In genomic region chrX:107448625-107449468, GRCh38 we compare ENCODE assay signal across 1 cellular context.
TF ChIP-seq lines count a peak whose summit lies in the region.

No MANE protein-coding gene starts in this region.

TF ChIP-seq in A549, 52 proteins besides CTCF, POLR2A, EP300 and RAD21 (continued from another document):
- TF ChIP-seq HMGXB4 (CRISPR knock-in tag; IDR thresholded peaks at IDR 0.05; ENCODE audit: borderline replicate concordance) (no peak), ZSCAN20 (CRISPR knock-in tag; IDR thresholded peaks at IDR 0.05) (no peak)
